In genomic region chr4:82745173-82745842, GRCh38 we compare ENCODE assay signal across 17 cellular contexts. TPM values are rescaled to one million over a fixed set of nuclear protein-coding genes. Genes with fewer than 3 reads are reported as not detected.
A peak's percentile ranks its signal among the peaks of the same experiment; 100 is the strongest.
DNase-seq lines count a peak whose midpoint lies in the region; ATAC-seq and TF ChIP-seq lines count a peak whose summit lies in the region.
"Had no signal": no experiment of that assay in that cellular context is flagged by ENCODE, and none has a peak within 500 bp of the region (broad histone marks: within the 10 kb centered on the region; RNA-seq: fewer than 3 reads in every experiment).

No MANE protein-coding gene starts in this region.

- H3K9me3 Mint-ChIP-seq in mesothelial cell of epicardium, result no peaks in the 10 kb centered on the region
- H3K9me3 Mint-ChIP-seq: activated CD8-positive, alpha-beta T cell treated with anti-CD3 and anti-CD28 coated beads for 36 hours had no signal

- DNase-seq in AG09309 (ENCODE audit: low read depth) (peak; percentile 42), RPMI7951 (ENCODE audit: low read depth) (peak; percentile 36), dedifferentiated amniotic fluid mesenchymal stem cell (ENCODE audit: extremely low spot score) (peak; percentile 61), mesothelial cell of epicardium (ENCODE audit: low spot score in 2 of 2, unreplicated experiment in 2 of 2) (no peak), cerebellum (ENCODE audit: low spot score) (no peak), psoas muscle (no peak)
- DNase-seq in stimulated activated CD4-positive, alpha-beta T cell treated with anti-CD3 and anti-CD28 coated beads, Interleukin-2, amount 100 ng/mL, for 48 hours, result no peak
- no peak for DNase-seq in effector CD4-positive, alpha-beta T cell
- DNase-seq: activated CD8-positive, alpha-beta T cell treated with anti-CD3 and anti-CD28 coated beads for 36 hours; activated gamma-delta T cell treated with Interleukin-2 at 50 U/mL for 16 hours; central memory CD4-positive, alpha-beta T cell; NCI-H1048; NCI-H510A treated with DMSO at 0.1 percent for 48 hours; Peyer's patch; upper lobe of left lung had no signal

- no peaks in the 10 kb centered on the region for H3K36me3 Mint-ChIP-seq in mesothelial cell of epicardium

- intact Hi-C loops in psoas muscle (cut with DNase I), result no loop called here

- H3K27me3 Mint-ChIP-seq in mesothelial cell of epicardium (ENCODE audit: low read depth), result no peaks in the 10 kb centered on the region

- H3K27ac ChIP-seq in psoas muscle, result no peak overlapping the region
- H3K27ac ChIP-seq: esophagus muscularis mucosa, parathyroid adenoma, Peyer's patch, upper lobe of left lung had no signal

- no peak for ATAC-seq in psoas muscle
- ATAC-seq: activated CD8-positive, alpha-beta T cell treated with anti-CD3 and anti-CD28 coated beads for 36 hours had no signal

- H3K4me1 Mint-ChIP-seq in mesothelial cell of epicardium, result peaks cover 45% of the 10 kb centered on the region

- H3K36me3 ChIP-seq in psoas muscle (ENCODE audit: insufficient read depth in 1 of 2, low read depth in 1 of 2), result no peaks in the 10 kb centered on the region
- H3K36me3 ChIP-seq: esophagus muscularis mucosa, Peyer's patch, upper lobe of left lung had no signal

- no peaks in the 10 kb centered on the region for H3K4me1 ChIP-seq in psoas muscle
- H3K4me1 ChIP-seq: parathyroid adenoma, Peyer's patch had no signal

- WGBS in psoas muscle, 3 donors, result 83 to 88% (median 84%) methylated on average over 6 of the region's 6 CpGs

- no peaks in the 10 kb centered on the region for H3K27me3 ChIP-seq in psoas muscle (ENCODE audit: insufficient read depth in 3 of 3, low read length in 2 of 3)
- H3K27me3 ChIP-seq: esophagus muscularis mucosa, Peyer's patch, upper lobe of left lung had no signal

- no peak overlapping the region for H3K4me3 Mint-ChIP-seq in mesothelial cell of epicardium
- H3K4me3 Mint-ChIP-seq: activated CD8-positive, alpha-beta T cell treated with anti-CD3 and anti-CD28 coated beads for 36 hours had no signal

- H3K27ac Mint-ChIP-seq in mesothelial cell of epicardium, result peak overlapping the region; percentile 97
- H3K27ac Mint-ChIP-seq: activated CD8-positive, alpha-beta T cell treated with anti-CD3 and anti-CD28 coated beads for 36 hours had no signal

- H3K4me3 ChIP-seq in AG09309 (ENCODE audit: control insufficient read depth, low read depth, low read length), result no peak overlapping the region
- H3K4me3 ChIP-seq in psoas muscle, result no peak overlapping the region
- H3K4me3 ChIP-seq: esophagus muscularis mucosa, Peyer's patch, upper lobe of left lung had no signal

- no peak for TF ChIP-seq CTCF in AG09309 (IDR thresholded peaks at IDR 0.05; ENCODE audit: control insufficient read depth, insufficient read depth, low read depth, low read length, missing control alignments)
- no peak for TF ChIP-seq CTCF in mesothelial cell of epicardium (IDR thresholded peaks at IDR 0.05; ENCODE audit: unreplicated experiment)
- no peak for TF ChIP-seq CTCF in psoas muscle (IDR thresholded peaks at IDR 0.05)

- no peaks in the 10 kb centered on the region for H3K9me3 ChIP-seq in psoas muscle
- H3K9me3 ChIP-seq: esophagus muscularis mucosa, Peyer's patch, upper lobe of left lung had no signal

RNA-seq across cellular contexts. Expression of gene SCD5, which starts 53.3 kb away (rescaled TPM):
- 10.1 and 13.2 TPM in 2 replicates for total RNA-seq in RPMI7951 (2014; rRNA removed; shearing (Covaris generic))
- 25.7 to 27.2 TPM (median 26.1 TPM) in 3 replicates for total RNA-seq in mesothelial cell of epicardium
- total RNA-seq in cerebellum, result 134 TPM
- total RNA-seq in psoas muscle, result 1 to 10 TPM in 1 of 4 donors, under 1 TPM in 3; 0.61 to 1.6 (median 0.68) TPM
- 1 to 10 TPM in 2 of 3 donors, under 1 TPM in 1; 0.73 to 1.5 (median 1.3) TPM for polyA plus RNA-seq in psoas muscle

Comparison
In these comparisons a context has a peak if more than half of its experiments do, and no peak if none do; other contexts are left out.
1. DNase-seq: peak in AG09309 (single experiment), RPMI7951 (single experiment) and dedifferentiated amniotic fluid mesenchymal stem cell (single experiment); none in mesothelial cell of epicardium (0 of 2), stimulated activated CD4-positive, alpha-beta T cell treated with anti-CD3 and anti-CD28 coated beads, Interleukin-2, amount 100 ng/mL, for 48 hours (0 of 2), cerebellum (single experiment), effector CD4-positive, alpha-beta T cell (single experiment) and psoas muscle (0 of 2).